ENCODE assay signal across 8 cellular contexts in the genomic region with DNA sequence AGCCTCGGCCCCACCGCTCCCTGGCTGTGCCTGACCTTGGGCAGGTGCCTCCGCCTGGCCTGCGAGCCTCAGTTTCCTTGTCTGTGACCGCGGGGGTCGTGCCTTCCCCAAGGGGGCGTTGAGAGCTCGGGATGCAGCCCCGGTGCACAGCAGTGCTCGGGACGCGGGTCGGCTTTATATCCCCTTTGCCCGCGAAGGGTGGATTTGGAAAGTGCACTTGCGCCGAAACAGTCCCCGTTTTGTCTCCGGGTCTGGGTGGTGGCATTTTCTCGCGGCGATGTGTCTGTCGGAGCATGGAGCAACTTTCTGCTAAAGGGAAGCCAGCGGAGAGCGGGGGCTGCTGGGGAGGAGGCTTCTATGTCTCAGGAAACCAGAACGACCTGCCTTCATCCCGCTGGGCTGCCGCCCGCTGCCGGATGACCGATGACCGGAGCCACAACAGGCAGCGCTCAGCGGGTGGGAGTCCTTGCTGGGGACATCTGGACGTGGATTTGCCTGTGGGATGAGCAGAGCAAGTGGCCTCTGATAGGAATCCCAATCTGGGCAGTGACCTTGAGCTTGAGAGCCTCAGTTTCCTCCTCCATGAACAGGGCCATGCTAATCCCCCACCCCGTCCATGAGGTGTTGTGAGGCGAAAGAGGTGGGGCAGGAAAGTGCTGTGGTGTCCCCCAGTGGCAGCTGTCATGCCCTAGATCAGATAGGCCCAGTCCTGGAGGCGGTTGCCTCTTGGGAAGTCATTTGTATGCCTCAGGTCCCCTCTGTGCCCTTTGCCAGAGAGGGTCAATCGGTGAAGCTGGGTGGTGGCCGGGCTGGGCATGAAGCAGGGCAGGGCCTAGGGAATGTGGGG. TPM values are rescaled to one million over a fixed set of nuclear protein-coding genes. Genes with fewer than 3 reads are reported as not detected.
DNase-seq lines count a peak whose midpoint lies in the region; ATAC-seq and TF ChIP-seq lines count a peak whose summit lies in the region.

No MANE protein-coding gene starts in this region.

- H3K9me3 ChIP-seq in NT2/D1 (ENCODE audit: insufficient read depth, low read length) = no peaks in the 10 kb centered on the region
- no peaks in the 10 kb centered on the region for H3K9me3 ChIP-seq in left lung

- DNase-seq in NT2/D1 (ENCODE audit: low read depth, low spot score) (no peak), left lung (peak in 1 of 2 donors; percentile 88), globus pallidus (ENCODE audit: low spot score) (no peak), cerebellum (ENCODE audit: low spot score) (no peak), GM19238 (ENCODE audit: insufficient read length, low spot score) (no peak)
- DNase-seq in activated naive CD8-positive, alpha-beta T cell treated with anti-CD3 and anti-CD28 coated beads for 36 hours = peak; percentile 44
- DNase-seq in stimulated activated naive CD8-positive, alpha-beta T cell treated with anti-CD3 and anti-CD28 coated beads, Interleukin-15, amount 100 ng/mL, for 72 hours = peak; percentile 28 to 33

- peaks cover 36% of the 10 kb centered on the region for H3K27me3 ChIP-seq in NT2/D1 (ENCODE audit: insufficient read depth, insufficient read length)
- H3K27me3 ChIP-seq in left lung = peaks cover 34 to 75% of the 10 kb centered on the region in 2 donors

- H3K4me3 Mint-ChIP-seq in activated naive CD8-positive, alpha-beta T cell treated with anti-CD3 and anti-CD28 coated beads for 36 hours = peak overlapping the region; percentile 95
- peak overlapping the region; percentile 88 to 91 for H3K4me3 Mint-ChIP-seq in stimulated activated naive CD8-positive, alpha-beta T cell treated with anti-CD3 and anti-CD28 coated beads, Interleukin-15, amount 100 ng/mL, for 72 hours

- peak overlapping the region; percentile 87 for H3K27ac Mint-ChIP-seq in activated naive CD8-positive, alpha-beta T cell treated with anti-CD3 and anti-CD28 coated beads for 36 hours
- peak overlapping the region; percentile 47 to 88 for H3K27ac Mint-ChIP-seq in stimulated activated naive CD8-positive, alpha-beta T cell treated with anti-CD3 and anti-CD28 coated beads, Interleukin-15, amount 100 ng/mL, for 72 hours

- peak overlapping the region; percentile 67 for H3K4me3 ChIP-seq in NT2/D1 (ENCODE audit: insufficient read length, low read depth)
- H3K4me3 ChIP-seq in left lung = peak overlapping the region; percentile 16 to 68

- H3K27me3 Mint-ChIP-seq in activated naive CD8-positive, alpha-beta T cell treated with anti-CD3 and anti-CD28 coated beads for 36 hours = no peaks in the 10 kb centered on the region
- no peaks in the 10 kb centered on the region for H3K27me3 Mint-ChIP-seq in stimulated activated naive CD8-positive, alpha-beta T cell treated with anti-CD3 and anti-CD28 coated beads, Interleukin-15, amount 100 ng/mL, for 72 hours

- H3K36me3 ChIP-seq in NT2/D1 (ENCODE audit: insufficient read depth, insufficient read length, low read length) (no peaks in the 10 kb centered on the region), left lung (no peaks in the 10 kb centered on the region)

- ATAC-seq in left lung = no peak
- peak; percentile 49 for ATAC-seq in stimulated activated naive CD8-positive, alpha-beta T cell treated with anti-CD3 and anti-CD28 coated beads, Interleukin-15, amount 100 ng/mL, for 72 hours
- ATAC-seq in GM18873 (IDR thresholded peaks at IDR 0.05; ENCODE audit: low FRiP score, unreplicated experiment) = no peak

- peak overlapping the region; percentile 74 for H3K9ac ChIP-seq in NT2/D1 (ENCODE audit: insufficient read length, low read depth)

- H3K9me3 Mint-ChIP-seq in activated naive CD8-positive, alpha-beta T cell treated with anti-CD3 and anti-CD28 coated beads for 36 hours = peaks cover 6% of the 10 kb centered on the region
- no peaks in the 10 kb centered on the region for H3K9me3 Mint-ChIP-seq in stimulated activated naive CD8-positive, alpha-beta T cell treated with anti-CD3 and anti-CD28 coated beads, Interleukin-15, amount 100 ng/mL, for 72 hours

- peak overlapping the region in 1 of 2 donors; percentile 88 for H3K27ac ChIP-seq in left lung

- peaks cover 66% of the 10 kb centered on the region for H3K36me3 Mint-ChIP-seq in activated naive CD8-positive, alpha-beta T cell treated with anti-CD3 and anti-CD28 coated beads for 36 hours

- H3K4me1 Mint-ChIP-seq in activated naive CD8-positive, alpha-beta T cell treated with anti-CD3 and anti-CD28 coated beads for 36 hours = peaks cover 76% of the 10 kb centered on the region
- H3K4me1 Mint-ChIP-seq in stimulated activated naive CD8-positive, alpha-beta T cell treated with anti-CD3 and anti-CD28 coated beads, Interleukin-15, amount 100 ng/mL, for 72 hours = peaks cover 91% of the 10 kb centered on the region

- TF ChIP-seq CTCF in left lung (IDR thresholded peaks at IDR 0.05) = no peak

- intact Hi-C loops in left lung (cut with DNase I) = no loop called here

- H3K4me1 ChIP-seq in NT2/D1 (ENCODE audit: insufficient read depth, insufficient read length) (peaks cover 4% of the 10 kb centered on the region), left lung (peaks cover 0 to 88% of the 10 kb centered on the region in 2 donors)

RNA-seq across cellular contexts. Expression of a gene that starts 0.7 kb away (rescaled TPM):
- 10 to 100 TPM; 40.2 to 41.2 TPM for total RNA-seq in activated naive CD8-positive, alpha-beta T cell treated with anti-CD3 and anti-CD28 coated beads for 36 hours
- total RNA-seq in left lung (10 to 100 TPM in 1 of 2 donors, 1 to 10 TPM in 1; 4.1 to 22.0 TPM), cerebellum (4.0 TPM)

Comparison
In these comparisons a context has a peak if more than half of its experiments do, and no peak if none do; other contexts are left out.
1. DNase-seq: peak in activated naive CD8-positive, alpha-beta T cell treated with anti-CD3 and anti-CD28 coated beads for 36 hours (single experiment) and stimulated activated naive CD8-positive, alpha-beta T cell treated with anti-CD3 and anti-CD28 coated beads, Interleukin-15, amount 100 ng/mL, for 72 hours (2 of 2); none in NT2/D1 (single experiment), globus pallidus (single experiment), cerebellum (single experiment) and GM19238 (single experiment).